1 cellular context compared by ENCODE assay signal in genomic region chr19:40687525-40688016, GRCh38.
TF ChIP-seq lines count a peak whose summit lies in the region.

No MANE protein-coding gene starts in this region.

TF ChIP-seq in K562, 482 proteins besides CTCF, POLR2A, EP300 and RAD21 (continued from another document):
- TF ChIP-seq STAT6 (CRISPR knock-in tag; IDR thresholded peaks at IDR 0.05) (0 out of 2 replicates have a peak, but pooled peaks have one; percentile 16), PPARD (CRISPR knock-in tag; IDR thresholded peaks at IDR 0.05) (no peak), MED1 (CRISPR knock-in tag; IDR thresholded peaks at IDR 0.05; ENCODE audit: borderline replicate concordance) (no peak), ZBED1 (IDR thresholded peaks at IDR 0.05) (no peak), SMARCB1 (IDR thresholded peaks at IDR 0.05; ENCODE audit: insufficient read length, low read depth) (no peak), YY1 (IDR thresholded peaks at IDR 0.05; ENCODE audit: borderline replicate concordance in 1 of 3, control insufficient read depth in 1 of 3, extremely low read depth in 1 of 3, insufficient read depth in 3 of 3, insufficient read length in 1 of 3, insufficient replicate concordance in 2 of 3, low read depth in 1 of 3, low read length in 2 of 3) (no peak), ZNF146 (CRISPR knock-in tag; IDR thresholded peaks at IDR 0.05; ENCODE audit: unreplicated experiment) (no peak), ATF2 (CRISPR knock-in tag; IDR thresholded peaks at IDR 0.05) (no peak), MXI1 (IDR thresholded peaks at IDR 0.05; ENCODE audit: low read depth, low read length) (no peak), MYC (IDR thresholded peaks at IDR 0.05; ENCODE audit: low read depth, low read length) (peak; percentile 60; the same call in 1 of the 2 replicates), MYC (CRISPR knock-in tag; IDR thresholded peaks at IDR 0.05; ENCODE audit: borderline replicate concordance, low read depth) (no peak), ZNF507 (tag; conservative IDR thresholded peaks at IDR 0.05) (no peak), ZNF395 (CRISPR knock-in tag; IDR thresholded peaks at IDR 0.05) (no peak), PREB (CRISPR knock-in tag; IDR thresholded peaks at IDR 0.05) (no peak), MYNN (IDR thresholded peaks at IDR 0.05) (no peak), MYNN (CRISPR knock-in tag; IDR thresholded peaks at IDR 0.05) (no peak), NR3C1 (CRISPR knock-in tag; IDR thresholded peaks at IDR 0.05) (no peak), PHB (CRISPR knock-in tag; IDR thresholded peaks at IDR 0.05) (no peak), MAFG (tag; conservative IDR thresholded peaks at IDR 0.05) (no peak), CHCHD3 (CRISPR knock-in tag; IDR thresholded peaks at IDR 0.05) (no peak), SAP30 (IDR thresholded peaks at IDR 0.05; ENCODE audit: borderline replicate concordance, insufficient read depth, low read depth, low read length, poor library complexity, severe bottlenecking) (no peak), CBFB (CRISPR knock-in tag; IDR thresholded peaks at IDR 0.05) (no peak), ZBTB9 (CRISPR knock-in tag; IDR thresholded peaks at IDR 0.05) (no peak), ZNF77 (CRISPR knock-in tag; IDR thresholded peaks at IDR 0.05) (no peak), HES1 (IDR thresholded peaks at IDR 0.05; ENCODE audit: low read depth) (no peak), CSDE1 (IDR thresholded peaks at IDR 0.05) (no peak)
- TF ChIP-seq, protein P1, sequence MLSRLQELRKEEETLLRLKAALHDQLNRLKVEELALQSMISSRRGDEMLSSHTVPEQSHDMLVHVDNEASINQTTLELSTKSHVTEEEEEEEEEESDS (CRISPR knock-in tag; IDR thresholded peaks at IDR 0.05): no peak
- TF ChIP-seq, protein P2, sequence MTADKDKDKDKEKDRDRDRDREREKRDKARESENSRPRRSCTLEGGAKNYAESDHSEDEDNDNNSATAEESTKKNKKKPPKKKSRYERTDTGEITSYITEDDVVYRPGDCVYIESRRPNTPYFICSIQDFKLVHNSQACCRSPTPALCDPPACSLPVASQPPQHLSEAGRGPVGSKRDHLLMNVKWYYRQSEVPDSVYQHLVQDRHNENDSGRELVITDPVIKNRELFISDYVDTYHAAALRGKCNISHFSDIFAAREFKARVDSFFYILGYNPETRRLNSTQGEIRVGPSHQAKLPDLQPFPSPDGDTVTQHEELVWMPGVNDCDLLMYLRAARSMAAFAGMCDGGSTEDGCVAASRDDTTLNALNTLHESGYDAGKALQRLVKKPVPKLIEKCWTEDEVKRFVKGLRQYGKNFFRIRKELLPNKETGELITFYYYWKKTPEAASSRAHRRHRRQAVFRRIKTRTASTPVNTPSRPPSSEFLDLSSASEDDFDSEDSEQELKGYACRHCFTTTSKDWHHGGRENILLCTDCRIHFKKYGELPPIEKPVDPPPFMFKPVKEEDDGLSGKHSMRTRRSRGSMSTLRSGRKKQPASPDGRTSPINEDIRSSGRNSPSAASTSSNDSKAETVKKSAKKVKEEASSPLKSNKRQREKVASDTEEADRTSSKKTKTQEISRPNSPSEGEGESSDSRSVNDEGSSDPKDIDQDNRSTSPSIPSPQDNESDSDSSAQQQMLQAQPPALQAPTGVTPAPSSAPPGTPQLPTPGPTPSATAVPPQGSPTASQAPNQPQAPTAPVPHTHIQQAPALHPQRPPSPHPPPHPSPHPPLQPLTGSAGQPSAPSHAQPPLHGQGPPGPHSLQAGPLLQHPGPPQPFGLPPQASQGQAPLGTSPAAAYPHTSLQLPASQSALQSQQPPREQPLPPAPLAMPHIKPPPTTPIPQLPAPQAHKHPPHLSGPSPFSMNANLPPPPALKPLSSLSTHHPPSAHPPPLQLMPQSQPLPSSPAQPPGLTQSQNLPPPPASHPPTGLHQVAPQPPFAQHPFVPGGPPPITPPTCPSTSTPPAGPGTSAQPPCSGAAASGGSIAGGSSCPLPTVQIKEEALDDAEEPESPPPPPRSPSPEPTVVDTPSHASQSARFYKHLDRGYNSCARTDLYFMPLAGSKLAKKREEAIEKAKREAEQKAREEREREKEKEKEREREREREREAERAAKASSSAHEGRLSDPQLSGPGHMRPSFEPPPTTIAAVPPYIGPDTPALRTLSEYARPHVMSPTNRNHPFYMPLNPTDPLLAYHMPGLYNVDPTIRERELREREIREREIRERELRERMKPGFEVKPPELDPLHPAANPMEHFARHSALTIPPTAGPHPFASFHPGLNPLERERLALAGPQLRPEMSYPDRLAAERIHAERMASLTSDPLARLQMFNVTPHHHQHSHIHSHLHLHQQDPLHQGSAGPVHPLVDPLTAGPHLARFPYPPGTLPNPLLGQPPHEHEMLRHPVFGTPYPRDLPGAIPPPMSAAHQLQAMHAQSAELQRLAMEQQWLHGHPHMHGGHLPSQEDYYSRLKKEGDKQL (CRISPR knock-in tag; IDR thresholded peaks at IDR 0.05; ENCODE audit: borderline replicate concordance): 0 out of 2 replicates have a peak, but pooled peaks have one; percentile 14
- TF ChIP-seq, protein P3, sequence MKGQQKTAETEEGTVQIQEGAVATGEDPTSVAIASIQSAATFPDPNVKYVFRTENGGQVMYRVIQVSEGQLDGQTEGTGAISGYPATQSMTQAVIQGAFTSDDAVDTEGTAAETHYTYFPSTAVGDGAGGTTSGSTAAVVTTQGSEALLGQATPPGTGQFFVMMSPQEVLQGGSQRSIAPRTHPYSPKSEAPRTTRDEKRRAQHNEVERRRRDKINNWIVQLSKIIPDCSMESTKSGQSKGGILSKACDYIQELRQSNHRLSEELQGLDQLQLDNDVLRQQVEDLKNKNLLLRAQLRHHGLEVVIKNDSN (CRISPR knock-in tag; IDR thresholded peaks at IDR 0.05): peak; percentile 92
- TF ChIP-seq, protein P4, sequence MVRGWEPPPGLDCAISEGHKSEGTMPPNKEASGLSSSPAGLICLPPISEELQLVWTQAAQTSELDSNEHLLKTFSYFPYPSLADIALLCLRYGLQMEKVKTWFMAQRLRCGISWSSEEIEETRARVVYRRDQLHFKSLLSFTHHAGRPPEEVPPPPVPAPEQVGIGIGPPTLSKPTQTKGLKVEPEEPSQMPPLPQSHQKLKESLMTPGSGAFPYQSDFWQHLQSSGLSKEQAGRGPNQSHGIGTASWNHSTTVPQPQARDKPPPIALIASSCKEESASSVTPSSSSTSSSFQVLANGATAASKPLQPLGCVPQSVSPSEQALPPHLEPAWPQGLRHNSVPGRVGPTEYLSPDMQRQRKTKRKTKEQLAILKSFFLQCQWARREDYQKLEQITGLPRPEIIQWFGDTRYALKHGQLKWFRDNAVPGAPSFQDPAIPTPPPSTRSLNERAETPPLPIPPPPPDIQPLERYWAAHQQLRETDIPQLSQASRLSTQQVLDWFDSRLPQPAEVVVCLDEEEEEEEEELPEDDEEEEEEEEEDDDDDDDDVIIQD (CRISPR knock-in tag; IDR thresholded peaks at IDR 0.05): no peak
